Comparison of ENCODE assay signal across 24 cellular contexts in the genomic region with DNA sequence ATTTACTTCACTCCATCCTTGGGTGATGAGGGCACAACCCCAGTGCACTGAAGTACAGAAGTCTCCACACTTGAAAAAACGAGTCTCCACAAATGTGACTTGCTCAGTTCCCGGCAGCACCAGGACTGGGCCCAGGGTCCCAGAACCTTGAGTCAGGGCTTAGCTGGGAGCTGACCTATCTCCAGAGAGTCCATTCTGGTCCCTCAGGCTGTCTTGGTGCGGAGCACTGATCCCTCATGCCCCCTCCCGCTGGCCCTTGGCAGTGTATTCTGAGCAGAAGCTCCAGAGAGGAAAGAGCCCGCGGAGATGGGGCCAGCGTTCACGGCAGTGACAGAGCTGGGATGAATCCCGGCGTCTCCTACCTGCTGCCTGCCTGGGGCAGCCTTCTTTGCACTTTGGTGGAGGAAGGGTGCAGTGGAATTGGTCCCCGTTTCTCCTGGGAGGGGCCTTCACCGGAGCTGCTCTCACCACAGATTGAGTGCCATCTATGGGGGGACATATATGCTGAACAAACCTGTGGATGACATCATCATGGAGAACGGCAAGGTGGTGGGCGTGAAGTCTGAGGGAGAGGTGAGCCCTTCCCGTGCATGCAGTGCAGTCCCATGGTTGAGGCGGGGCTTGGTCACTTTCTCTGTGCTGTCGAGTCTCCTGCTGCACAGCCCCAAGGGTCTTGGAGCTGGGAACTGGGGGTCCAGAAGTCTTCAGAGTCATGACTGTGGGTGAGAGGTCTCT. TPM values are rescaled to one million over a fixed set of nuclear protein-coding genes. Genes with fewer than 3 reads are reported as not detected.
A peak's percentile ranks its signal among the peaks of the same experiment; 100 is the strongest.
DNase-seq lines count a peak whose midpoint lies in the region; ATAC-seq and FAIRE-seq lines count a peak whose summit lies in the region.
"Had no signal": no experiment of that assay in that cellular context is flagged by ENCODE, and none has a peak within 500 bp of the region (broad histone marks: within the 10 kb centered on the region; RNA-seq: fewer than 3 reads in every experiment).

No MANE protein-coding gene starts in this region.

- H3K36me3 Mint-ChIP-seq in CD4-positive, CD25-positive, alpha-beta regulatory T cell: peaks cover 4% of the 10 kb centered on the region
- peaks cover 0 to 40% (median 0%) of the 10 kb centered on the region in 3 donors for H3K36me3 Mint-ChIP-seq in CD8-positive, alpha-beta memory T cell
- peaks cover 30% of the 10 kb centered on the region for H3K36me3 Mint-ChIP-seq in activated CD4-positive, alpha-beta memory T cell treated with anti-CD3 and anti-CD28 coated beads, Interleukin-2, amount 10 ng/mL, durations not matched to agents 7 days and 5 days (ENCODE audit: low read depth)

- H3K27ac ChIP-seq in CD4-positive, CD25-positive, alpha-beta regulatory T cell (ENCODE audit: insufficient read depth, low read length, poor library complexity, severe bottlenecking): peak overlapping the region; percentile 47
- no peak overlapping the region for H3K27ac ChIP-seq in CD8-positive, alpha-beta memory T cell (ENCODE audit: low read depth, low read length)
- H3K27ac ChIP-seq: C4-2B, GM23248, Peyer's patch had no signal

- H3K27ac Mint-ChIP-seq in CD4-positive, CD25-positive, alpha-beta regulatory T cell: no peak overlapping the region
- H3K27ac Mint-ChIP-seq in CD8-positive, alpha-beta memory T cell: peak overlapping the region in 7 of 8 donors; percentile 37 to 93 (median 87)
- H3K27ac Mint-ChIP-seq in activated CD4-positive, alpha-beta memory T cell treated with anti-CD3 and anti-CD28 coated beads, Interleukin-2, amount 10 ng/mL, durations not matched to agents 7 days and 5 days: peak overlapping the region; percentile 44
- H3K27ac Mint-ChIP-seq: H9 had no signal

- H3K4me1 ChIP-seq in CD4-positive, CD25-positive, alpha-beta regulatory T cell (ENCODE audit: control insufficient read depth, insufficient read depth, low read length, poor library complexity, severe bottlenecking): peaks cover 59% of the 10 kb centered on the region
- H3K4me1 ChIP-seq in CD8-positive, alpha-beta memory T cell (ENCODE audit: insufficient read depth, low read length): peaks cover 38% of the 10 kb centered on the region
- no peaks in the 10 kb centered on the region for H3K4me1 ChIP-seq in endocrine pancreas (ENCODE audit: control insufficient read depth, insufficient read depth, low read length)
- H3K4me1 ChIP-seq: Caco-2 had no signal

- peaks cover 12% of the 10 kb centered on the region for H3K36me3 ChIP-seq in CD4-positive, CD25-positive, alpha-beta regulatory T cell (ENCODE audit: control insufficient read depth, insufficient read depth, low read length)
- H3K36me3 ChIP-seq in CD8-positive, alpha-beta memory T cell (ENCODE audit: insufficient read depth, low read length): no peaks in the 10 kb centered on the region
- H3K36me3 ChIP-seq in endocrine pancreas (ENCODE audit: control insufficient read depth, insufficient read depth, low read length): peaks cover 4% of the 10 kb centered on the region

- no peak for ATAC-seq in CD4-positive, CD25-positive, alpha-beta regulatory T cell (ENCODE audit: low read depth in 2 of 2)
- ATAC-seq: GM12878, Right ventricle myocardium inferior had no signal

- CTCF ChIA-PET in CD8-positive, alpha-beta memory T cell (lab: Charles Lee): interaction anchor here (1.5 kb wide), 1 partner anchor 42 kb away, joined by 6 read pairs; the partner anchor contains the start of gene RPL10
- CTCF ChIA-PET in activated CD4-positive, alpha-beta memory T cell treated with anti-CD3 and anti-CD28 coated beads, Interleukin-2, amount 10 ng/mL, durations not matched to agents 7 days and 5 days (lab: Charles Lee): interaction anchor here (1.1 to 1.5 kb wide), 2 partner anchors 13 to 42 kb away, joined by 3 read pairs; no protein-coding TSS in a partner anchor

- H3K4me3 ChIP-seq in CD4-positive, CD25-positive, alpha-beta regulatory T cell (ENCODE audit: low read depth, low read length): no peak overlapping the region
- H3K4me3 ChIP-seq in CD8-positive, alpha-beta memory T cell (ENCODE audit: low read length): no peak overlapping the region
- H3K4me3 ChIP-seq in endocrine pancreas (ENCODE audit: control insufficient read depth, insufficient read depth, low read length): no peak overlapping the region
- H3K4me3 ChIP-seq: GM12878, GM23248, Peyer's patch had no signal

- DNase-seq in CD4-positive, CD25-positive, alpha-beta regulatory T cell: no peak
- DNase-seq in CD8-positive, alpha-beta memory T cell: no peak
- no peak for DNase-seq in activated CD4-positive, alpha-beta memory T cell treated with anti-CD3 and anti-CD28 coated beads, Interleukin-2, amount 10 ng/mL, durations not matched to agents 7 days and 5 days
- no peak for DNase-seq in NCI-H1694 (lab: John Stamatoyannopoulos, UW)
- no peak for DNase-seq in frontal cortex (ENCODE audit: low spot score in 2 of 2)
- DNase-seq in NCI-H1436 (lab: John Stamatoyannopoulos, UW): no peak
- DNase-seq: Caco-2, DMS 273 treated with DMSO at 0.1 percent for 48 hours, DMS79 treated with DMSO at 0.1 percent for 48 hours, GM23248, H9, IMR-90, NCI-H1105, NCI-H2081, NCI-H2171 treated with DMSO at 0.1 percent for 48 hours, NCI-H524 treated with DMSO at 0.1 percent for 48 hours, Peyer's patch had no signal

- POLR2A ChIA-PET in CD8-positive, alpha-beta memory T cell (lab: Charles Lee): interaction anchor here (0.6 kb wide), 1 partner anchor 17 kb away, joined by 3 read pairs; the partner anchor contains the start of gene PLXNA3
- POLR2A ChIA-PET in activated CD4-positive, alpha-beta memory T cell treated with anti-CD3 and anti-CD28 coated beads, Interleukin-2, amount 10 ng/mL, durations not matched to agents 7 days and 5 days (lab: Charles Lee): interaction anchor here (1.5 to 2.4 kb wide), 2 partner anchors 42 to 49 kb away, joined by 7 to 11 read pairs; partner anchors contain the start of genes RPL10 and SLC10A3

- no peaks in the 10 kb centered on the region for H3K27me3 ChIP-seq in CD4-positive, CD25-positive, alpha-beta regulatory T cell (ENCODE audit: control insufficient read depth, insufficient read depth, low read length)
- no peaks in the 10 kb centered on the region for H3K27me3 ChIP-seq in CD8-positive, alpha-beta memory T cell (ENCODE audit: insufficient read depth, low read length, poor library complexity, severe bottlenecking)
- H3K27me3 ChIP-seq in endocrine pancreas (ENCODE audit: control insufficient read depth, insufficient read depth, low read length): no peaks in the 10 kb centered on the region
- H3K27me3 ChIP-seq: Peyer's patch had no signal

- FAIRE-seq in frontal cortex (lab: Jason Lieb, UNC): no peak
- FAIRE-seq: A204.1, GM12878, HTR-8/SVneo had no signal

- peaks cover 0 to 2% (median 0%) of the 10 kb centered on the region in 7 donors for H3K9me3 Mint-ChIP-seq in CD4-positive, CD25-positive, alpha-beta regulatory T cell
- H3K9me3 Mint-ChIP-seq in CD8-positive, alpha-beta memory T cell: no peaks in the 10 kb centered on the region
- no peaks in the 10 kb centered on the region for H3K9me3 Mint-ChIP-seq in activated CD4-positive, alpha-beta memory T cell treated with anti-CD3 and anti-CD28 coated beads, Interleukin-2, amount 10 ng/mL, durations not matched to agents 7 days and 5 days

- peaks cover 0 to 50% (median 12%) of the 10 kb centered on the region in 4 donors for H3K4me1 Mint-ChIP-seq in CD4-positive, CD25-positive, alpha-beta regulatory T cell
- H3K4me1 Mint-ChIP-seq in CD8-positive, alpha-beta memory T cell: peaks cover 20 to 47% (median 23%) of the 10 kb centered on the region in 3 donors
- H3K4me1 Mint-ChIP-seq in activated CD4-positive, alpha-beta memory T cell treated with anti-CD3 and anti-CD28 coated beads, Interleukin-2, amount 10 ng/mL, durations not matched to agents 7 days and 5 days: peaks cover 39% of the 10 kb centered on the region

- peak overlapping the region in 3 of 4 donors; percentile 39 to 81 (median 61) for H3K4me3 Mint-ChIP-seq in CD4-positive, CD25-positive, alpha-beta regulatory T cell
- peak overlapping the region in 3 of 7 donors; percentile 48 to 73 (median 65) for H3K4me3 Mint-ChIP-seq in CD8-positive, alpha-beta memory T cell
- no peak overlapping the region for H3K4me3 Mint-ChIP-seq in activated CD4-positive, alpha-beta memory T cell treated with anti-CD3 and anti-CD28 coated beads, Interleukin-2, amount 10 ng/mL, durations not matched to agents 7 days and 5 days
- H3K4me3 Mint-ChIP-seq: H9 had no signal

- H3K9ac ChIP-seq in endocrine pancreas (ENCODE audit: control insufficient read depth, insufficient read depth, low read length): peak overlapping the region; percentile 21
- H3K9ac ChIP-seq: GM23248 had no signal

- H3K9me3 ChIP-seq in CD4-positive, CD25-positive, alpha-beta regulatory T cell (ENCODE audit: control insufficient read depth in 2 of 2, low read length in 2 of 2): no peaks in the 10 kb centered on the region
- no peaks in the 10 kb centered on the region for H3K9me3 ChIP-seq in CD8-positive, alpha-beta memory T cell (ENCODE audit: low read length)
- no peaks in the 10 kb centered on the region for H3K9me3 ChIP-seq in endocrine pancreas (ENCODE audit: control insufficient read depth, low read length)
- H3K9me3 ChIP-seq: Caco-2, Peyer's patch had no signal

- no peaks in the 10 kb centered on the region for H3K27me3 Mint-ChIP-seq in CD4-positive, CD25-positive, alpha-beta regulatory T cell
- H3K27me3 Mint-ChIP-seq in CD8-positive, alpha-beta memory T cell: peaks cover 0 to 12% of the 10 kb centered on the region in 2 donors
- no peaks in the 10 kb centered on the region for H3K27me3 Mint-ChIP-seq in activated CD4-positive, alpha-beta memory T cell treated with anti-CD3 and anti-CD28 coated beads, Interleukin-2, amount 10 ng/mL, durations not matched to agents 7 days and 5 days

RNA-seq across cellular contexts. Expression of gene FAM50A, which starts 3.2 kb away (rescaled TPM):
- 55.1 TPM for total RNA-seq in CD4-positive, CD25-positive, alpha-beta regulatory T cell
- polyA plus RNA-seq in CD4-positive, CD25-positive, alpha-beta regulatory T cell: 10 to 100 TPM; 33.7 to 52.5 (median 38.6) TPM
- total RNA-seq in CD8-positive, alpha-beta memory T cell: 10 to 100 TPM; 79.5 to 81.3 TPM
- polyA plus RNA-seq in CD8-positive, alpha-beta memory T cell: 59.6 TPM
- 10 to 100 TPM; 62.4 to 65.4 TPM for total RNA-seq in activated CD4-positive, alpha-beta memory T cell treated with anti-CD3 and anti-CD28 coated beads, Interleukin-2, amount 10 ng/mL, durations not matched to agents 7 days and 5 days
- total RNA-seq in frontal cortex: 21.2 TPM

RNA-seq across cellular contexts. Expression of gene GDI1, which starts 3.8 kb away (rescaled TPM):
- total RNA-seq in CD4-positive, CD25-positive, alpha-beta regulatory T cell: 169 TPM
- 10 to 100 TPM; 33.7 to 46.3 (median 41.9) TPM for polyA plus RNA-seq in CD4-positive, CD25-positive, alpha-beta regulatory T cell
- total RNA-seq in CD8-positive, alpha-beta memory T cell: 100 to 1,000 TPM; 107 to 113 TPM
- polyA plus RNA-seq in CD8-positive, alpha-beta memory T cell: 49.1 TPM
- 100 to 1,000 TPM; 114 to 117 TPM for total RNA-seq in activated CD4-positive, alpha-beta memory T cell treated with anti-CD3 and anti-CD28 coated beads, Interleukin-2, amount 10 ng/mL, durations not matched to agents 7 days and 5 days
- total RNA-seq in frontal cortex: 240 TPM

RNA-seq across cellular contexts. Expression of gene ATP6AP1, which starts 12.3 kb away (rescaled TPM):
- total RNA-seq in CD4-positive, CD25-positive, alpha-beta regulatory T cell: 44.9 TPM
- polyA plus RNA-seq in CD4-positive, CD25-positive, alpha-beta regulatory T cell: 100 to 1,000 TPM; 100 to 125 (median 112) TPM
- 10 to 100 TPM; 43.0 to 43.2 TPM for total RNA-seq in CD8-positive, alpha-beta memory T cell
- polyA plus RNA-seq in CD8-positive, alpha-beta memory T cell: 129 TPM
- total RNA-seq in activated CD4-positive, alpha-beta memory T cell treated with anti-CD3 and anti-CD28 coated beads, Interleukin-2, amount 10 ng/mL, durations not matched to agents 7 days and 5 days: 10 to 100 TPM; 52.3 to 53.2 TPM
- total RNA-seq in frontal cortex: 50.1 TPM

RNA-seq across cellular contexts. Expression of gene PLXNA3, which starts 17.3 kb away (rescaled TPM):
- 64.6 TPM for total RNA-seq in CD4-positive, CD25-positive, alpha-beta regulatory T cell
- 1 to 10 TPM in 1 of 4 donors, under 1 TPM in 3; 0.32 to 1.8 (median 0.34) TPM for polyA plus RNA-seq in CD4-positive, CD25-positive, alpha-beta regulatory T cell
- 10 to 100 TPM; 34.1 to 39.2 TPM for total RNA-seq in CD8-positive, alpha-beta memory T cell
- 0.79 TPM for polyA plus RNA-seq in CD8-positive, alpha-beta memory T cell
- total RNA-seq in activated CD4-positive, alpha-beta memory T cell treated with anti-CD3 and anti-CD28 coated beads, Interleukin-2, amount 10 ng/mL, durations not matched to agents 7 days and 5 days: 10 to 100 TPM; 49.3 to 52.8 TPM
- total RNA-seq in frontal cortex: 14.7 TPM
- total RNA-seq: SK-MEL-5 had no signal

RNA-seq across cellular contexts. Expression of gene TAFAZZIN, which starts 29.5 kb away (rescaled TPM):
- total RNA-seq in CD4-positive, CD25-positive, alpha-beta regulatory T cell: 84.2 TPM
- polyA plus RNA-seq in CD4-positive, CD25-positive, alpha-beta regulatory T cell: 10 to 100 TPM; 28.4 to 37.7 (median 34.3) TPM
- 10 to 100 TPM; 51.9 to 52.3 TPM for total RNA-seq in CD8-positive, alpha-beta memory T cell
- polyA plus RNA-seq in CD8-positive, alpha-beta memory T cell: 41.4 TPM
- 10 to 100 TPM; 93.7 to 93.9 TPM for total RNA-seq in activated CD4-positive, alpha-beta memory T cell treated with anti-CD3 and anti-CD28 coated beads, Interleukin-2, amount 10 ng/mL, durations not matched to agents 7 days and 5 days
- 11.0 TPM for total RNA-seq in frontal cortex

Comparison
In these comparisons a context has a peak if more than half of its experiments do, and no peak if none do; other contexts are left out.
1. H3K27ac Mint-ChIP-seq: peak in CD8-positive, alpha-beta memory T cell (7 of 8) and activated CD4-positive, alpha-beta memory T cell treated with anti-CD3 and anti-CD28 coated beads, Interleukin-2, amount 10 ng/mL, durations not matched to agents 7 days and 5 days (single experiment); none in CD4-positive, CD25-positive, alpha-beta regulatory T cell (0 of 3).